In the genomic region with DNA sequence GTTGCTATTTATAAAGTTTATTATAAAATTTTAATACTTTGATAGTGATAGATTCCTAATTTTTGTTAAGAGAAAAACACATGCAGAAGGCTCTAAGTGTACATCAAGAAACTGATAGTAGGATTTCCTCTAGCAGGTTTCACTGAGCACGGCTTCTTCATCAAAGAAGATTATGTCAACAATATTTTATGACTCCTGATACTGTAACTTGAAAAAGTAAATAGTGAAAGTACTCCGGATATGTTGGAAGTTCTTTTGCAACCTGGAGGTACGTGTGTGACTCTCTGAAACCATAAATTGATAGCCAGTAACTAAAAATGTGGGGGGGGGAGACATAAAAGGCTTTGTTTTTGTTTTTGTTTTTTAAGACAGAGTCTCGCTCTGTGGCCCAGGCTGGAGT, we compare ENCODE assay signal across 17 cellular contexts. TPM values are rescaled to one million over a fixed set of nuclear protein-coding genes. Genes with fewer than 3 reads are reported as not detected.
DNase-seq lines count a peak whose midpoint lies in the region; ATAC-seq and TF ChIP-seq lines count a peak whose summit lies in the region.
"Had no signal": no experiment of that assay in that cellular context is flagged by ENCODE, and none has a peak within 500 bp of the region (broad histone marks: within the 10 kb centered on the region; RNA-seq: fewer than 3 reads in every experiment).

No MANE protein-coding gene starts in this region.

- peak; percentile 49 for DNase-seq in DMS53 treated with DMSO at 0.1 percent for 48 hours (lab: John Stamatoyannopoulos, UW; ENCODE audit: unreplicated experiment)
- peak; percentile 3 for DNase-seq in LoVo (ENCODE audit: low spot score)
- no peak for DNase-seq in left colon
- no peak for DNase-seq in SW 1271 (lab: John Stamatoyannopoulos, UW)
- DNase-seq in NCI-H1048 (lab: John Stamatoyannopoulos, UW) = no peak
- no peak for DNase-seq in activated CD4-positive, alpha-beta T cell treated with anti-CD3 and anti-CD28 coated beads, Interleukin-2, amount 50 U/mL, for 4 hours
- no peak for DNase-seq in NCI-H146 (lab: John Stamatoyannopoulos, UW)
- DNase-seq: C1 segment of cervical spinal cord; Caco-2; CD4-positive, alpha-beta T cell; HCEC 1CT; IMR-90 had no signal

- peak overlapping the region; percentile 43 for H3K27ac ChIP-seq in C4-2B

- peak; percentile 96 for ATAC-seq in left colon
- ATAC-seq: GM23338, K562 had no signal

- TF ChIP-seq CTCF in C4-2B (conservative IDR thresholded peaks at IDR 0.05) = no peak

- intact Hi-C loops in left colon (cut with DNase I, micrococcal nuclease) = no loop called here

RNA-seq across cellular contexts. Expression of gene GCG, which starts 9.6 kb away (rescaled TPM):
- total RNA-seq in left colon = 10 to 100 TPM; 55.2 to 55.9 TPM
- total RNA-seq: A172; B cell; Caco-2; CD4-positive, alpha-beta T cell; GM23338; IMR-90; K562 had no signal

Comparison
In these comparisons a context has a peak if more than half of its experiments do, and no peak if none do; other contexts are left out.
1. DNase-seq: peak in DMS53 treated with DMSO at 0.1 percent for 48 hours (single experiment) and LoVo (single experiment); none in left colon (0 of 2), SW 1271 (0 of 2), NCI-H1048 (single experiment), activated CD4-positive, alpha-beta T cell treated with anti-CD3 and anti-CD28 coated beads, Interleukin-2, amount 50 U/mL, for 4 hours (0 of 2) and NCI-H146 (single experiment).